In the genomic region with DNA sequence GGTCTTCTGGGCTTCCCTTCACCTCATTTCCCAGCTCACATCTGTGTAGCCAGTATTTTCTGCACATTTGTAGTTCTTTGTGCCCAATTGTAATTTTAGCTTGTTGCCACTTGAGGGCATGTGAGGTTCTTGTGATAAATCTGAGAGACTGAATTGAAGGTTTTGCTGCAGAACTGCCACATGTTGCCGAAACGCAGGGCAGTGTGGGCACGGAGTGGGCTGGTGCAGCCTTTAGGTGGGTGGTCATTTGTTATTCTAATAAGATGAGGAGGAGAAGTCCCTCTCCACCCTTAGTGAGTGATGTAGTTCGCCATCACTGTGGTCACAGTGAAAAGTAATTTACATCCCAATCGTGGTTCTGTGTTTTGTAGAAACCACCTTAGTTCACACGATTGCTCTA, we compare ENCODE assay signal across 8 cellular contexts. TPM values are rescaled to one million over a fixed set of nuclear protein-coding genes. Genes with fewer than 3 reads are reported as not detected.
A peak's percentile ranks its signal among the peaks of the same experiment; 100 is the strongest.
DNase-seq lines count a peak whose midpoint lies in the region; ATAC-seq lines count a peak whose summit lies in the region.

No MANE protein-coding gene starts in this region.

- H4K91ac ChIP-seq in neuronal stem cell (ENCODE audit: low read depth, low read length, poor library complexity) = no peak overlapping the region

- H3K27ac Mint-ChIP-seq in activated CD8-positive, alpha-beta memory T cell treated with anti-CD3 and anti-CD28 coated beads, Interleukin-2, amount 10 ng/mL, durations not matched to agents 7 days and 5 days = peak overlapping the region; percentile 82

- H3K27me3 ChIP-seq in neuronal stem cell (ENCODE audit: control insufficient read depth in 3 of 3, insufficient read depth in 3 of 3, low read depth in 1 of 3, low read length in 3 of 3) = no peaks in the 10 kb centered on the region

- H3K4ac ChIP-seq in neuronal stem cell (ENCODE audit: low read length) = no peak overlapping the region

- H3K36me3 Mint-ChIP-seq in activated CD8-positive, alpha-beta memory T cell treated with anti-CD3 and anti-CD28 coated beads, Interleukin-2, amount 10 ng/mL, durations not matched to agents 7 days and 5 days = peaks cover 66% of the 10 kb centered on the region

- H2AFZ ChIP-seq in neuronal stem cell (ENCODE audit: low read length) = no peak overlapping the region

- H2BK15ac ChIP-seq in neuronal stem cell (ENCODE audit: low read length) = no peak overlapping the region

- ATAC-seq in GM19397 (IDR thresholded peaks at IDR 0.05; ENCODE audit: unreplicated experiment) (peak; percentile 93), HG03280 (IDR thresholded peaks at IDR 0.05; ENCODE audit: unreplicated experiment) (peak; percentile 86)
- peak; percentile 80 for ATAC-seq in activated CD8-positive, alpha-beta memory T cell treated with anti-CD3 and anti-CD28 coated beads, Interleukin-2, amount 10 ng/mL, durations not matched to agents 7 days and 5 days

- H3K14ac ChIP-seq in neuronal stem cell (ENCODE audit: low read length) = no peak overlapping the region

- no CpG with 5 or more reads among the region's 6 CpGs for WGBS in neuronal stem cell (ENCODE audit: extremely low coverage in 2 of 2, insufficient read length in 2 of 2, insufficient replicate concordance in 1 of 2), 2 donors

- no peak overlapping the region for H2BK120ac ChIP-seq in neuronal stem cell (ENCODE audit: low read depth, low read length)

- no peak overlapping the region for H3K4me3 ChIP-seq in neuronal stem cell (ENCODE audit: low read length in 2 of 2)

- no peak overlapping the region for H3K9ac ChIP-seq in neuronal stem cell (ENCODE audit: low read depth, low read length, poor library complexity)

- peaks cover 0 to 2% of the 10 kb centered on the region in 2 donors for H3K4me1 ChIP-seq in neuronal stem cell (ENCODE audit: control insufficient read depth in 2 of 2, insufficient read depth in 1 of 2, low read depth in 1 of 2, low read length in 2 of 2)

- H2AK5ac ChIP-seq in neuronal stem cell (ENCODE audit: low read depth, low read length) = no peak overlapping the region

- no peaks in the 10 kb centered on the region for H3K9me3 Mint-ChIP-seq in activated CD8-positive, alpha-beta memory T cell treated with anti-CD3 and anti-CD28 coated beads, Interleukin-2, amount 10 ng/mL, durations not matched to agents 7 days and 5 days (ENCODE audit: low read depth)

- no peak overlapping the region for H3K4me2 ChIP-seq in neuronal stem cell (ENCODE audit: insufficient read depth, low read length, poor library complexity, severe bottlenecking)

- H2BK12ac ChIP-seq in neuronal stem cell (ENCODE audit: low read length) = no peak overlapping the region

- no peak overlapping the region for H3K27ac ChIP-seq in neuronal stem cell (replicated peaks; ENCODE audit: low read length)

- CTCF ChIA-PET in activated CD8-positive, alpha-beta memory T cell treated with anti-CD3 and anti-CD28 coated beads, Interleukin-2, amount 10 ng/mL, durations not matched to agents 7 days and 5 days (lab: Charles Lee) = interaction anchor here (0.8 to 4.4 kb wide), 23 partner anchors 8 to 334 kb away, joined by 3 to 27 read pairs (median 3); no protein-coding TSS in a partner anchor

- H3K18ac ChIP-seq in neuronal stem cell (ENCODE audit: low read length) = no peak overlapping the region

- peaks cover 0 to 14% of the 10 kb centered on the region in 2 donors for H3K9me3 ChIP-seq in neuronal stem cell (replicated peaks in 1 of 2; ENCODE audit: control insufficient read depth in 2 of 2, insufficient read depth in 1 of 2, low read depth in 1 of 2, low read length in 2 of 2)

- H2BK5ac ChIP-seq in neuronal stem cell (ENCODE audit: low read length) = no peak overlapping the region

- H3K4me3 Mint-ChIP-seq in activated CD8-positive, alpha-beta memory T cell treated with anti-CD3 and anti-CD28 coated beads, Interleukin-2, amount 10 ng/mL, durations not matched to agents 7 days and 5 days = peak overlapping the region; percentile 49

- H3K36me3 ChIP-seq in neuronal stem cell (replicated peaks in 1 of 2; ENCODE audit: control insufficient read depth in 2 of 2, insufficient read depth in 2 of 2, low read length in 2 of 2) = peaks cover 22 to 91% of the 10 kb centered on the region in 2 donors

- no peak overlapping the region for H4K8ac ChIP-seq in neuronal stem cell (ENCODE audit: low read depth, low read length)

- DNase-seq in DMS53 (lab: John Stamatoyannopoulos, UW) = peak; percentile 83
- peak; percentile 44 to 78 for DNase-seq in NCI-H524 (lab: John Stamatoyannopoulos, UW)
- peak; percentile 63 for DNase-seq in activated CD8-positive, alpha-beta memory T cell treated with anti-CD3 and anti-CD28 coated beads, Interleukin-2, amount 10 ng/mL, durations not matched to agents 7 days and 5 days
- DNase-seq in fibroblast of gingiva (ENCODE audit: low read depth) = peak; percentile 53
- peak; percentile 23 for DNase-seq in neuronal stem cell (ENCODE audit: low spot score)
- DNase-seq in T1000 (lab: John Stamatoyannopoulos, UW) = no peak

- H3K27me3 Mint-ChIP-seq in activated CD8-positive, alpha-beta memory T cell treated with anti-CD3 and anti-CD28 coated beads, Interleukin-2, amount 10 ng/mL, durations not matched to agents 7 days and 5 days = no peaks in the 10 kb centered on the region

- H3K4me1 Mint-ChIP-seq in activated CD8-positive, alpha-beta memory T cell treated with anti-CD3 and anti-CD28 coated beads, Interleukin-2, amount 10 ng/mL, durations not matched to agents 7 days and 5 days = peaks cover 22% of the 10 kb centered on the region

- H3K23ac ChIP-seq in neuronal stem cell (ENCODE audit: low read depth, low read length, poor library complexity) = no peak overlapping the region

- no peaks in the 10 kb centered on the region for H3K79me1 ChIP-seq in neuronal stem cell (ENCODE audit: low read depth, low read length)

RNA-seq across cellular contexts. Expression of a gene that starts 21.2 kb away (rescaled TPM):
- total RNA-seq in activated CD8-positive, alpha-beta memory T cell treated with anti-CD3 and anti-CD28 coated beads, Interleukin-2, amount 10 ng/mL, durations not matched to agents 7 days and 5 days = 100 to 1,000 TPM in 1 of 2 experiments, 10 to 100 TPM in 1; 87.8 to 123 TPM
- polyA plus RNA-seq in neuronal stem cell (2013, experiment 1 of 2) = 9.0 TPM
- polyA plus RNA-seq in neuronal stem cell (2013, experiment 2 of 2) = 8.6 TPM
